10 cellular contexts compared by ENCODE assay signal in genomic region chrX:134603806-134604700, GRCh38. TPM values are rescaled to one million over a fixed set of nuclear protein-coding genes. Genes with fewer than 3 reads are reported as not detected.
A peak's percentile ranks its signal among the peaks of the same experiment; 100 is the strongest.
DNase-seq lines count a peak whose midpoint lies in the region; FAIRE-seq and TF ChIP-seq lines count a peak whose summit lies in the region.
"Had no signal": no experiment of that assay in that cellular context is flagged by ENCODE, and none has a peak within 500 bp of the region (broad histone marks: within the 10 kb centered on the region; RNA-seq: fewer than 3 reads in every experiment).

No MANE protein-coding gene starts in this region.

- peak overlapping the region; percentile 45 for H3K27ac ChIP-seq in mesenchymal stem cell (ENCODE audit: low read length, poor library complexity, severe bottlenecking)
- H3K27ac ChIP-seq in stomach, result peak overlapping the region in 1 of 5 donors; percentile 22
- H3K27ac ChIP-seq: tibial nerve had no signal

- H2AK5ac ChIP-seq in mesenchymal stem cell (ENCODE audit: low read length, severe bottlenecking), result no peak overlapping the region

- H2BK15ac ChIP-seq in mesenchymal stem cell (ENCODE audit: low read depth, poor library complexity, severe bottlenecking), result no peak overlapping the region

- H3K4ac ChIP-seq in mesenchymal stem cell (ENCODE audit: low read depth in 1 of 2, low read length in 2 of 2), result peak overlapping the region in 1 of 2 experiments; percentile 51

- H3K36me3 ChIP-seq in bronchial epithelial cell (ENCODE audit: control insufficient read depth, insufficient read depth, low read length), result no peaks in the 10 kb centered on the region
- H3K36me3 ChIP-seq in mesenchymal stem cell (ENCODE audit: control insufficient read depth in 1 of 2, insufficient read depth in 2 of 2, low read depth in 1 of 2, low read length in 2 of 2), result no peaks in the 10 kb centered on the region
- H3K36me3 ChIP-seq in stomach, result no peaks in the 10 kb centered on the region
- H3K36me3 ChIP-seq: tibial nerve had no signal

- H2AFZ ChIP-seq in mesenchymal stem cell (ENCODE audit: low read depth, low read length), result no peak overlapping the region

- peaks cover 12% of the 10 kb centered on the region for H3K4me1 Mint-ChIP-seq in mesothelial cell of epicardium

- peak overlapping the region; percentile 73 for H2BK120ac ChIP-seq in mesenchymal stem cell (ENCODE audit: low read depth, low read length)

- 80% methylated on average over 1 of the region's 3 CpGs for WGBS in mesenchymal stem cell
- WGBS in stomach, 5 donors, result 70 to 90% (median 79%) methylated on average over 3 of the region's 3 CpGs

- H4K8ac ChIP-seq in mesenchymal stem cell (ENCODE audit: low read length), result peak overlapping the region; percentile 60

- TF ChIP-seq POLR2A in stomach (IDR thresholded peaks at IDR 0.05), result no peak

- DNase-seq in COLO829 (ENCODE audit: low spot score), result peak; percentile 54
- peak; percentile 18 for DNase-seq in LoVo (ENCODE audit: low spot score)
- peak; percentile 70 for DNase-seq in bronchial epithelial cell (ENCODE audit: low read depth)
- peak; percentile 60 for DNase-seq in mesenchymal stem cell
- DNase-seq in D341Med (ENCODE audit: low spot score), result no peak
- DNase-seq in mesothelial cell of epicardium (ENCODE audit: low spot score in 2 of 2, unreplicated experiment in 2 of 2), result no peak
- no peak for DNase-seq in HEK293T (ENCODE audit: extremely low spot score)
- no peak for DNase-seq in stomach
- DNase-seq: activated effector memory CD4-positive, alpha-beta T cell treated with anti-CD3 and anti-CD28 coated beads, Interleukin-2, amount 50 U/mL, for 16 hours had no signal

- H3K23ac ChIP-seq in mesenchymal stem cell (ENCODE audit: low read length in 2 of 2), result no peak overlapping the region

- CTCF ChIA-PET in HEK293T (lab: Yijun Ruan, JAX), result interaction anchor here (0.6 to 1.1 kb wide), 3 partner anchors 22 to 83 kb away, joined by 3 to 5 read pairs (median 5); no protein-coding TSS in a partner anchor

- peaks cover 33% of the 10 kb centered on the region for H3K9me3 Mint-ChIP-seq in mesothelial cell of epicardium

- peak overlapping the region; percentile 73 for H3K9ac ChIP-seq in mesenchymal stem cell (ENCODE audit: low read length)

- no peaks in the 10 kb centered on the region for H3K27me3 Mint-ChIP-seq in mesothelial cell of epicardium (ENCODE audit: low read depth)

- no peak for TF ChIP-seq EP300 in stomach (IDR thresholded peaks at IDR 0.05)

- no peak overlapping the region for H3K4me3 Mint-ChIP-seq in mesothelial cell of epicardium

- TF ChIP-seq CTCF in bronchial epithelial cell (IDR thresholded peaks at IDR 0.05; ENCODE audit: insufficient read depth, low read length, severe bottlenecking), result peak; percentile 22
- TF ChIP-seq CTCF in mesothelial cell of epicardium (IDR thresholded peaks at IDR 0.05; ENCODE audit: unreplicated experiment), result no peak
- peak in 1 of 7 experiments; percentile 7 for TF ChIP-seq CTCF in stomach (IDR thresholded peaks at IDR 0.05)

- H3K4me1 ChIP-seq in mesenchymal stem cell (ENCODE audit: control insufficient read depth, insufficient read depth, low read depth, low read length) (peaks cover 4% of the 10 kb centered on the region), stomach (no peaks in the 10 kb centered on the region)
- H3K4me1 ChIP-seq: tibial nerve had no signal

- H3K36me3 Mint-ChIP-seq in mesothelial cell of epicardium, result no peaks in the 10 kb centered on the region

- peak overlapping the region in 1 of 2 experiments; percentile 70 for H3K18ac ChIP-seq in mesenchymal stem cell (ENCODE audit: low read depth in 1 of 2, low read length in 2 of 2)

- POLR2A ChIA-PET in HEK293T (lab: Yijun Ruan, JAX), result interaction anchor here (1.0 to 2.5 kb wide), 8 partner anchors 15 to 114 kb away, joined by 3 to 10 read pairs (median 3); partner anchors contain the start of gene PLAC1

- H3K27me3 ChIP-seq in bronchial epithelial cell (ENCODE audit: control insufficient read depth, insufficient read depth, low read length) (no peaks in the 10 kb centered on the region), mesenchymal stem cell (ENCODE audit: control insufficient read depth in 1 of 2, insufficient read depth in 1 of 2, low read length in 2 of 2) (no peaks in the 10 kb centered on the region), stomach (peaks cover 0 to 6% (median 0%) of the 10 kb centered on the region in 3 donors)
- H3K27me3 ChIP-seq: tibial nerve had no signal

- H3K79me1 ChIP-seq in mesenchymal stem cell (replicated peaks; ENCODE audit: low read length, poor library complexity, severe bottlenecking), result no peaks in the 10 kb centered on the region

- intact Hi-C loops in stomach (cut with DNase I; ENCODE audit: low total_unique reads), result no loop called here

- no peak overlapping the region for H2BK5ac ChIP-seq in mesenchymal stem cell (ENCODE audit: low read depth, low read length, poor library complexity, severe bottlenecking)

- H3K9me3 ChIP-seq in mesenchymal stem cell (ENCODE audit: control insufficient read depth, low read length), result no peaks in the 10 kb centered on the region
- peaks cover 0 to 8% (median 0%) of the 10 kb centered on the region in 4 donors for H3K9me3 ChIP-seq in stomach
- H3K9me3 ChIP-seq: tibial nerve had no signal

- H3K27ac Mint-ChIP-seq in mesothelial cell of epicardium, result no peak overlapping the region

- H3K14ac ChIP-seq in mesenchymal stem cell (ENCODE audit: low read length in 2 of 2), result no peak overlapping the region

- FAIRE-seq in bronchial epithelial cell (lab: Jason Lieb, UNC), result peak; percentile 43

- no peak overlapping the region for H3K4me3 ChIP-seq in bronchial epithelial cell (ENCODE audit: low read depth, low read length)
- H3K4me3 ChIP-seq in mesenchymal stem cell (ENCODE audit: insufficient read depth in 1 of 2, low read depth in 1 of 2, low read length in 2 of 2), result no peak overlapping the region
- H3K4me3 ChIP-seq in stomach, result no peak overlapping the region
- H3K4me3 ChIP-seq: tibial nerve had no signal

- H4K91ac ChIP-seq in mesenchymal stem cell (ENCODE audit: low read length), result peak overlapping the region; percentile 50

- peak overlapping the region in 1 of 2 experiments; percentile 84 for H2BK12ac ChIP-seq in mesenchymal stem cell (ENCODE audit: low read length in 2 of 2)

- no peak overlapping the region for H3K4me2 ChIP-seq in mesenchymal stem cell (ENCODE audit: low read length, poor library complexity, severe bottlenecking)

TF ChIP-seq in HEK293T, 16 proteins besides CTCF, POLR2A, EP300 and RAD21:
- TF ChIP-seq SUZ12 (IDR thresholded peaks at IDR 0.05), result no peak
- no peak for TF ChIP-seq SP1 (IDR thresholded peaks at IDR 0.05)
- no peak for TF ChIP-seq FOXA1 (IDR thresholded peaks at IDR 0.05)
- no peak for TF ChIP-seq NFRKB (IDR thresholded peaks at IDR 0.05)
- no peak for TF ChIP-seq FOXM1 (IDR thresholded peaks at IDR 0.05; ENCODE audit: borderline replicate concordance)
- TF ChIP-seq CTBP1 (IDR thresholded peaks at IDR 0.05; ENCODE audit: borderline replicate concordance), result no peak
- TF ChIP-seq FOXK2 (IDR thresholded peaks at IDR 0.05), result no peak
- TF ChIP-seq BHLHE40 (IDR thresholded peaks at IDR 0.05; ENCODE audit: borderline replicate concordance), result no peak
- TF ChIP-seq ARNT (IDR thresholded peaks at IDR 0.05), result no peak
- no peak for TF ChIP-seq LEF1 (IDR thresholded peaks at IDR 0.05; ENCODE audit: borderline replicate concordance)
- TF ChIP-seq PKNOX1 (IDR thresholded peaks at IDR 0.05), result no peak
- no peak for TF ChIP-seq TARDBP (IDR thresholded peaks at IDR 0.05)
- no peak for TF ChIP-seq HDGF (IDR thresholded peaks at IDR 0.05; ENCODE audit: borderline replicate concordance)
- no peak for TF ChIP-seq L3MBTL2 (conservative IDR thresholded peaks at IDR 0.05)

RNA-seq across cellular contexts. Expression of gene PLAC1, which starts 54.2 kb away (rescaled TPM):
- total RNA-seq in bronchial epithelial cell, result 1.3 and 5.1 TPM in 2 replicates
- 0.41 TPM for polyA plus RNA-seq in mesenchymal stem cell (2013, experiment 1 of 2)
- 0.42 TPM for polyA plus RNA-seq in mesenchymal stem cell (2013, experiment 2 of 2)
- total RNA-seq in mesothelial cell of epicardium, result 10.1 to 14.5 TPM (median 10.4 TPM) in 3 replicates
- not detected for total RNA-seq in stomach
- polyA plus RNA-seq in stomach, result not detected
- total RNA-seq: tibial nerve had no signal

Comparison
In these comparisons a context has a peak if more than half of its experiments do, and no peak if none do; other contexts are left out.
1. DNase-seq: peak in COLO829 (single experiment), LoVo (single experiment), bronchial epithelial cell (single experiment) and mesenchymal stem cell (single experiment); none in D341Med (single experiment), mesothelial cell of epicardium (0 of 2), HEK293T (single experiment) and stomach (single experiment).